Comparison of ENCODE assay signal across 25 cellular contexts in genomic region chr1:110898734-110899457, GRCh38. TPM values are rescaled to one million over a fixed set of nuclear protein-coding genes. Genes with fewer than 3 reads are reported as not detected.
DNase-seq lines count a peak whose midpoint lies in the region; ATAC-seq and TF ChIP-seq lines count a peak whose summit lies in the region.
"Had no signal": no experiment of that assay in that cellular context is flagged by ENCODE, and none has a peak within 500 bp of the region (broad histone marks: within the 10 kb centered on the region; RNA-seq: fewer than 3 reads in every experiment).

No MANE protein-coding gene starts in this region.

- H3K9me3 ChIP-seq in CD8-positive, alpha-beta T cell (ENCODE audit: low read length): no peaks in the 10 kb centered on the region
- H3K9me3 ChIP-seq: adrenal gland, colonic mucosa, esophagus muscularis mucosa, gastrocnemius medialis, upper lobe of left lung had no signal

- peaks cover 3% of the 10 kb centered on the region for H3K9me3 Mint-ChIP-seq in activated CD4-positive, alpha-beta T cell treated with anti-CD3 and anti-CD28 coated beads for 36 hours (ENCODE audit: low read depth)
- H3K9me3 Mint-ChIP-seq in CD8-positive, alpha-beta T cell: peaks cover 3% of the 10 kb centered on the region
- no peaks in the 10 kb centered on the region for H3K9me3 Mint-ChIP-seq in activated T-helper 1 cell treated with anti-CD3 and anti-CD28 coated beads, Interleukin-12 subunit alpha, Interleukin-12 subunit beta, Interleukin-2, Interleukin-4 antibody, amounts not matched to agents 30 ng/mL and 10 ng/mL and 1 ng/mL, durations not matched to agents 14 hours and 24 hours and 36 hours
- no peaks in the 10 kb centered on the region for H3K9me3 Mint-ChIP-seq in naive B cell

- no peak overlapping the region for H3K27ac ChIP-seq in CD8-positive, alpha-beta T cell (ENCODE audit: low read depth, low read length)
- H3K27ac ChIP-seq: adrenal gland, brain microvascular endothelial cell, colonic mucosa, esophagus muscularis mucosa, gastrocnemius medialis, HL-60, upper lobe of left lung had no signal

- peaks cover 58% of the 10 kb centered on the region for H3K36me3 ChIP-seq in CD8-positive, alpha-beta T cell (ENCODE audit: insufficient read depth, low read length)
- H3K36me3 ChIP-seq: adrenal gland, brain microvascular endothelial cell, colonic mucosa, esophagus muscularis mucosa, gastrocnemius medialis had no signal

- no peak for ATAC-seq in activated CD4-positive, alpha-beta T cell treated with anti-CD3 and anti-CD28 coated beads for 36 hours
- ATAC-seq in CD8-positive, alpha-beta T cell: no peak
- ATAC-seq in naive B cell (ENCODE audit: low read depth in 2 of 2): no peak
- ATAC-seq: gastrocnemius medialis, HepG2 had no signal

- intact Hi-C loops in activated CD4-positive, alpha-beta T cell treated with anti-CD3 and anti-CD28 coated beads for 36 hours (cut with DNase I, micrococcal nuclease): loop anchor here (5.0 kb wide), 2 partner anchors 37 to 63 kb away; partner anchors contain the start of gene LRIF1 (in 1 of the 2)
- intact Hi-C loops in CD8-positive, alpha-beta T cell (cut with DNase I, micrococcal nuclease): loop anchor here in 1 of 2 experiments (5.0 kb wide), 1 partner anchor 72 kb away; no protein-coding TSS in a partner anchor
- intact Hi-C loops in activated T-helper 1 cell treated with anti-CD3 and anti-CD28 coated beads, Interleukin-12 subunit alpha, Interleukin-12 subunit beta, Interleukin-2, Interleukin-4 antibody, amounts not matched to agents 30 ng/mL and 10 ng/mL and 1 ng/mL, durations not matched to agents 14 hours and 24 hours and 36 hours (cut with micrococcal nuclease): loop anchor here (5.0 kb wide), 1 partner anchor 37 kb away; no protein-coding TSS in a partner anchor
- intact Hi-C loops in cardiac septum (cut with DNase I): no loop called here

- no peak overlapping the region for H3K4me3 Mint-ChIP-seq in activated CD4-positive, alpha-beta T cell treated with anti-CD3 and anti-CD28 coated beads for 36 hours
- peak overlapping the region; percentile 3 for H3K4me3 Mint-ChIP-seq in CD8-positive, alpha-beta T cell
- no peak overlapping the region for H3K4me3 Mint-ChIP-seq in activated T-helper 1 cell treated with anti-CD3 and anti-CD28 coated beads, Interleukin-12 subunit alpha, Interleukin-12 subunit beta, Interleukin-2, Interleukin-4 antibody, amounts not matched to agents 30 ng/mL and 10 ng/mL and 1 ng/mL, durations not matched to agents 14 hours and 24 hours and 36 hours
- no peak overlapping the region for H3K4me3 Mint-ChIP-seq in naive B cell

- peaks cover 95% of the 10 kb centered on the region for H3K36me3 Mint-ChIP-seq in activated CD4-positive, alpha-beta T cell treated with anti-CD3 and anti-CD28 coated beads for 36 hours (ENCODE audit: low read depth)
- H3K36me3 Mint-ChIP-seq in CD8-positive, alpha-beta T cell: peaks cover 90% of the 10 kb centered on the region
- H3K36me3 Mint-ChIP-seq in activated T-helper 1 cell treated with anti-CD3 and anti-CD28 coated beads, Interleukin-12 subunit alpha, Interleukin-12 subunit beta, Interleukin-2, Interleukin-4 antibody, amounts not matched to agents 30 ng/mL and 10 ng/mL and 1 ng/mL, durations not matched to agents 14 hours and 24 hours and 36 hours (ENCODE audit: low read depth): peaks cover 78% of the 10 kb centered on the region
- peaks cover 40 to 56% of the 10 kb centered on the region in 2 donors for H3K36me3 Mint-ChIP-seq in naive B cell

- H3K27me3 ChIP-seq in CD8-positive, alpha-beta T cell (ENCODE audit: insufficient read depth, low read length): no peaks in the 10 kb centered on the region
- H3K27me3 ChIP-seq: adrenal gland, brain microvascular endothelial cell, colonic mucosa, esophagus muscularis mucosa, gastrocnemius medialis, upper lobe of left lung had no signal

- peaks cover 43% of the 10 kb centered on the region for H3K4me1 ChIP-seq in CD8-positive, alpha-beta T cell (ENCODE audit: insufficient read depth, low read length)
- H3K4me1 ChIP-seq: adrenal gland, colonic mucosa, esophagus muscularis mucosa, gastrocnemius medialis, upper lobe of left lung had no signal

- TF ChIP-seq CTCF in CD8-positive, alpha-beta T cell (IDR thresholded peaks at IDR 0.05): no peak

- H3K4me1 Mint-ChIP-seq in activated CD4-positive, alpha-beta T cell treated with anti-CD3 and anti-CD28 coated beads for 36 hours: peaks cover 60% of the 10 kb centered on the region
- peaks cover 66% of the 10 kb centered on the region for H3K4me1 Mint-ChIP-seq in CD8-positive, alpha-beta T cell (ENCODE audit: low read depth)
- H3K4me1 Mint-ChIP-seq in activated T-helper 1 cell treated with anti-CD3 and anti-CD28 coated beads, Interleukin-12 subunit alpha, Interleukin-12 subunit beta, Interleukin-2, Interleukin-4 antibody, amounts not matched to agents 30 ng/mL and 10 ng/mL and 1 ng/mL, durations not matched to agents 14 hours and 24 hours and 36 hours (ENCODE audit: low read depth): peaks cover 56% of the 10 kb centered on the region
- peaks cover 42 to 66% (median 56%) of the 10 kb centered on the region in 3 donors for H3K4me1 Mint-ChIP-seq in naive B cell

- peak overlapping the region; percentile 77 for H3K27ac Mint-ChIP-seq in activated CD4-positive, alpha-beta T cell treated with anti-CD3 and anti-CD28 coated beads for 36 hours
- H3K27ac Mint-ChIP-seq in CD8-positive, alpha-beta T cell: peak overlapping the region; percentile 95
- peak overlapping the region; percentile 42 for H3K27ac Mint-ChIP-seq in activated T-helper 1 cell treated with anti-CD3 and anti-CD28 coated beads, Interleukin-12 subunit alpha, Interleukin-12 subunit beta, Interleukin-2, Interleukin-4 antibody, amounts not matched to agents 30 ng/mL and 10 ng/mL and 1 ng/mL, durations not matched to agents 14 hours and 24 hours and 36 hours
- peak overlapping the region in 5 of 6 donors; percentile 65 to 93 (median 73) for H3K27ac Mint-ChIP-seq in naive B cell

- no peaks in the 10 kb centered on the region for H3K27me3 Mint-ChIP-seq in activated CD4-positive, alpha-beta T cell treated with anti-CD3 and anti-CD28 coated beads for 36 hours
- no peaks in the 10 kb centered on the region for H3K27me3 Mint-ChIP-seq in CD8-positive, alpha-beta T cell (ENCODE audit: low read depth)
- H3K27me3 Mint-ChIP-seq in activated T-helper 1 cell treated with anti-CD3 and anti-CD28 coated beads, Interleukin-12 subunit alpha, Interleukin-12 subunit beta, Interleukin-2, Interleukin-4 antibody, amounts not matched to agents 30 ng/mL and 10 ng/mL and 1 ng/mL, durations not matched to agents 14 hours and 24 hours and 36 hours (ENCODE audit: insufficient read depth): no peaks in the 10 kb centered on the region
- no peaks in the 10 kb centered on the region for H3K27me3 Mint-ChIP-seq in naive B cell

- no peak overlapping the region for H3K4me3 ChIP-seq in CD8-positive, alpha-beta T cell (ENCODE audit: low read depth, low read length)
- H3K4me3 ChIP-seq: adrenal gland, colonic mucosa, esophagus muscularis mucosa, gastrocnemius medialis, upper lobe of left lung had no signal

- CTCF ChIA-PET in activated CD4-positive, alpha-beta T cell treated with anti-CD3 and anti-CD28 coated beads for 36 hours (lab: Charles Lee): interaction anchor here (0.7 to 1.0 kb wide), 2 partner anchors 8 to 32 kb away, joined by 3 read pairs; no protein-coding TSS in a partner anchor
- CTCF ChIA-PET in CD8-positive, alpha-beta T cell (lab: Charles Lee): no interaction called here

- DNase-seq in activated CD4-positive, alpha-beta T cell treated with anti-CD3 and anti-CD28 coated beads for 36 hours: no peak
- no peak for DNase-seq in activated CD4-positive, alpha-beta T cell treated with anti-CD3 and anti-CD28 coated beads for 1 hour
- DNase-seq in CD8-positive, alpha-beta T cell: no peak
- no peak for DNase-seq in activated T-helper 1 cell treated with anti-CD3 and anti-CD28 coated beads, Interleukin-12 subunit alpha, Interleukin-12 subunit beta, Interleukin-2, Interleukin-4 antibody, amounts not matched to agents 30 ng/mL and 10 ng/mL and 1 ng/mL, durations not matched to agents 14 hours and 24 hours and 36 hours (ENCODE audit: low spot score)
- DNase-seq in naive B cell (no peak), cardiac septum (ENCODE audit: low spot score) (no peak), retina (no peak)
- DNase-seq in stimulated activated CD4-positive, alpha-beta T cell treated with anti-CD3 and anti-CD28 coated beads, Interleukin-4, amount 100 ng/mL, for 4 hours: no peak
- DNase-seq: adrenal gland; brain microvascular endothelial cell; Calu3; colonic mucosa; gastrocnemius medialis; hypothalamus; NCI-H1105; NCI-H2029 treated with DMSO at 0.1 percent for 48 hours; occipital lobe; OCI-M1; small intestine; stimulated activated CD4-positive, alpha-beta T cell treated with anti-CD3 and anti-CD28 coated beads, Interleukin-2, amount 100 ng/mL, for 48 hours; upper lobe of left lung had no signal

- POLR2A ChIA-PET in activated CD4-positive, alpha-beta T cell treated with anti-CD3 and anti-CD28 coated beads for 36 hours (lab: Charles Lee): no interaction called here
- POLR2A ChIA-PET in CD8-positive, alpha-beta T cell (lab: Charles Lee): interaction anchor here (0.6 to 2.8 kb wide), 3 partner anchors 20 to 79 kb away, joined by 3 to 10 read pairs (median 4); no protein-coding TSS in a partner anchor

RNA-seq across cellular contexts. Expression of gene CD53, which starts 25.9 kb away (rescaled TPM):
- 100 to 1,000 TPM; 238 to 244 TPM for total RNA-seq in activated CD4-positive, alpha-beta T cell treated with anti-CD3 and anti-CD28 coated beads for 36 hours
- 100 to 1,000 TPM; 205 to 213 TPM for total RNA-seq in CD8-positive, alpha-beta T cell
- total RNA-seq in activated T-helper 1 cell treated with anti-CD3 and anti-CD28 coated beads, Interleukin-12 subunit alpha, Interleukin-12 subunit beta, Interleukin-2, Interleukin-4 antibody, amounts not matched to agents 30 ng/mL and 10 ng/mL and 1 ng/mL, durations not matched to agents 14 hours and 24 hours and 36 hours: 201 and 204 TPM in 2 replicates
- 1,000 to 10,000 TPM; 1,145 to 1,609 (median 1,337) TPM for polyA plus RNA-seq in naive B cell (ENCODE audit: low read depth in 6 of 6)
- total RNA-seq in cardiac septum: 5.2 TPM
- total RNA-seq: A172, Calu3, HepG2 had no signal
- polyA plus RNA-seq: HepG2 had no signal

Comparison
In these comparisons a context has a peak if more than half of its experiments do, and no peak if none do; other contexts are left out.
1. H3K27ac Mint-ChIP-seq: peak in every context shown above with its lines; median percentile 95 in CD8-positive, alpha-beta T cell; 77 in activated CD4-positive, alpha-beta T cell treated with anti-CD3 and anti-CD28 coated beads for 36 hours; 73 in naive B cell; 42 in activated T-helper 1 cell treated with anti-CD3 and anti-CD28 coated beads, Interleukin-12 subunit alpha, Interleukin-12 subunit beta, Interleukin-2, Interleukin-4 antibody, amounts not matched to agents 30 ng/mL and 10 ng/mL and 1 ng/mL, durations not matched to agents 14 hours and 24 hours and 36 hours.
2. RNA of gene CD53, which starts 25.9 kb away (total RNA-seq): 238 to 244 TPM in activated CD4-positive, alpha-beta T cell treated with anti-CD3 and anti-CD28 coated beads for 36 hours, 205 to 213 TPM in CD8-positive, alpha-beta T cell and 201 to 204 TPM in activated T-helper 1 cell treated with anti-CD3 and anti-CD28 coated beads, Interleukin-12 subunit alpha, Interleukin-12 subunit beta, Interleukin-2, Interleukin-4 antibody, amounts not matched to agents 30 ng/mL and 10 ng/mL and 1 ng/mL, durations not matched to agents 14 hours and 24 hours and 36 hours; 5.2 TPM in cardiac septum (single experiment); every median in the first group is over 10 times any median in the second.